In genomic region chr19:38774181-38774950, GRCh38 we compare ENCODE assay signal across 1 cellular context.
TF ChIP-seq lines count a peak whose summit lies in the region.

No MANE protein-coding gene starts in this region.

TF ChIP-seq in HepG2, 621 proteins besides CTCF, POLR2A, EP300 and RAD21:
- TF ChIP-seq NFIB (CRISPR knock-in tag; IDR thresholded peaks at IDR 0.05; ENCODE audit: borderline replicate concordance) (0 out of 2 replicates have a peak, but pooled peaks have one; percentile 5), SRF (IDR thresholded peaks at IDR 0.05; ENCODE audit: low read depth, low read length) (no peak)
TF ChIP-seq in HepG2: peak in this region for 1.
